21 cellular contexts compared by ENCODE assay signal in genomic region chr2:181943411-181944124, GRCh38. TPM values are rescaled to one million over a fixed set of nuclear protein-coding genes. Genes with fewer than 3 reads are reported as not detected.
"Had no signal": no experiment of that assay in that cellular context is flagged by ENCODE, and none has a peak within 500 bp of the region (broad histone marks: within the 10 kb centered on the region; RNA-seq: fewer than 3 reads in every experiment).

No MANE protein-coding gene starts in this region.

- H3K27me3 ChIP-seq: esophagus squamous epithelium, neural progenitor cell, pancreas, thyroid gland had no signal

- DNase-seq: activated CD4-positive, alpha-beta T cell treated with anti-CD3 and anti-CD28 coated beads for 4 hours; activated CD8-positive, alpha-beta T cell treated with anti-CD3 and anti-CD28 coated beads for 36 hours; activated gamma-delta T cell; activated T-cell treated with anti-CD3 and anti-CD28 coated beads, Interleukin-2, amount 50 U/mL, for 4 hours; amniotic stem cell; caudate nucleus; esophagus squamous epithelium; foreskin fibroblast; hypothalamus; kidney; left ventricle myocardium superior; midbrain; pancreas; stimulated activated CD4-positive, alpha-beta T cell treated with anti-CD3 and anti-CD28 coated beads, Interleukin-15, amount 100 ng/mL, for 24 hours; stimulated activated CD4-positive, alpha-beta T cell treated with anti-CD3 and anti-CD28 coated beads, Interleukin-4, amount 100 ng/mL, for 1 hour; stimulated activated naive B cell treated with anti-CD40 and anti-IgM and Interleukin-4, amounts not matched to agents 10 μg/mL and 1 μg/mL and 100 μg/mL, for 72 hours; T-helper 2 cell; thyroid gland had no signal

- H3K27ac ChIP-seq: coronary artery, esophagus squamous epithelium, neural progenitor cell, pancreas had no signal

- H3K36me3 ChIP-seq: esophagus squamous epithelium, neural progenitor cell, pancreas, thyroid gland had no signal

- H3K4me1 ChIP-seq: esophagus squamous epithelium, neural progenitor cell, pancreas had no signal

- H3K4me3 ChIP-seq: coronary artery, esophagus squamous epithelium, neural progenitor cell, pancreas, thyroid gland had no signal

- H3K9me3 ChIP-seq: esophagus squamous epithelium, pancreas, thyroid gland had no signal

- ATAC-seq: activated CD8-positive, alpha-beta T cell treated with anti-CD3 and anti-CD28 coated beads for 36 hours; activated T-cell treated with anti-CD3 and anti-CD28 coated beads, Interleukin-2, amount 50 U/mL, for 4 hours; left ventricle myocardium superior; WTC11 had no signal

RNA-seq across cellular contexts. Expression of gene PPP1R1C, which starts 42.1 kb away (rescaled TPM):
- total RNA-seq: activated CD8-positive, alpha-beta T cell treated with anti-CD3 and anti-CD28 coated beads for 36 hours; activated T-cell treated with anti-CD3 and anti-CD28 coated beads, Interleukin-2, amount 50 U/mL, for 4 hours had no signal
